Comparison of ENCODE assay signal across 15 cellular contexts in genomic region chr1:224544711-224545110, GRCh38.
"Had no signal": no experiment of that assay in that cellular context is flagged by ENCODE, and none has a peak within 500 bp of the region (broad histone marks: within the 10 kb centered on the region; RNA-seq: fewer than 3 reads in every experiment).

No MANE protein-coding gene starts in this region.

- DNase-seq: activated CD4-positive, alpha-beta T cell treated with anti-CD3 and anti-CD28 coated beads, Interleukin-2, amount 50 U/mL, for 1 hour; activated effector memory CD4-positive, alpha-beta T cell treated with Interleukin-2 at 50 U/mL for 16 hours; activated T-cell treated with anti-CD3 and anti-CD28 coated beads, Interleukin-2, amount 50 U/mL, for 24 hours; body of pancreas; central memory CD4-positive, alpha-beta T cell; cortex of kidney; effector memory CD4-positive, alpha-beta T cell; hypothalamus; midbrain; stimulated activated CD4-positive, alpha-beta T cell treated with anti-CD3 and anti-CD28 coated beads, Interleukin-15, amount 100 ng/mL, for 24 hours; stimulated activated CD4-positive, alpha-beta T cell treated with anti-CD3 and anti-CD28 coated beads, Interleukin-4, amount 100 ng/mL, for 24 hours had no signal

- ATAC-seq: body of pancreas had no signal

- H3K27ac ChIP-seq: body of pancreas, epithelial cell of prostate, neural progenitor cell, parathyroid adenoma, tibial nerve had no signal

- H3K9me3 ChIP-seq: body of pancreas, tibial nerve had no signal

- H3K4me1 ChIP-seq: neural progenitor cell, parathyroid adenoma had no signal

- H3K36me3 ChIP-seq: neural progenitor cell, tibial nerve had no signal

- H3K4me2 ChIP-seq: neural progenitor cell had no signal

- H3K79me2 ChIP-seq: parathyroid adenoma had no signal

- H3K27me3 ChIP-seq: body of pancreas, neural progenitor cell, tibial nerve had no signal

- H3K4me3 ChIP-seq: body of pancreas, neural progenitor cell, tibial nerve had no signal

- H3K9ac ChIP-seq: neural progenitor cell, parathyroid adenoma had no signal

- H2AFZ ChIP-seq: neural progenitor cell, parathyroid adenoma had no signal
